8 cellular contexts compared by ENCODE assay signal in genomic region chr3:4492240-4493007, GRCh38. TPM values are rescaled to one million over a fixed set of nuclear protein-coding genes. Genes with fewer than 3 reads are reported as not detected.
A peak's percentile ranks its signal among the peaks of the same experiment; 100 is the strongest.
DNase-seq lines count a peak whose midpoint lies in the region; ATAC-seq and TF ChIP-seq lines count a peak whose summit lies in the region.

No MANE protein-coding gene starts in this region.

- TF ChIP-seq CTCF in 22Rv1 (IDR thresholded peaks at IDR 0.05), result 0 out of 2 replicates have a peak, but pooled peaks have one; percentile 14
- no peak for TF ChIP-seq CTCF in activated B cell treated with CpG ODN at 0.5 μM for 24 hours (IDR thresholded peaks at IDR 0.05)

- POLR2A ChIA-PET in activated B cell treated with CpG ODN at 0.5 μM for 24 hours (lab: Charles Lee), result interaction anchor here (0.5 to 6.2 kb wide), 34 partner anchors 12 to 1370 kb away, joined by 3 to 288 read pairs (median 4); partner anchors contain the start of genes EDEM1 and SUMF1

- ATAC-seq in GM18502 (IDR thresholded peaks at IDR 0.05; ENCODE audit: poor library complexity, unreplicated experiment), result peak; percentile 15
- peak; percentile 19 for ATAC-seq in activated B cell treated with CpG ODN at 0.5 μM for 24 hours (ENCODE audit: low read depth)
- ATAC-seq in GM19328 (IDR thresholded peaks at IDR 0.05; ENCODE audit: unreplicated experiment), result no peak

- peaks cover 30% of the 10 kb centered on the region for H3K36me3 Mint-ChIP-seq in activated B cell treated with CpG ODN at 0.5 μM for 24 hours (ENCODE audit: low read depth)

- CTCF ChIA-PET in activated B cell treated with CpG ODN at 0.5 μM for 24 hours (lab: Charles Lee), result interaction anchor here (0.8 to 3.7 kb wide), 5 partner anchors 11 to 142 kb away, joined by 3 to 14 read pairs (median 7); no protein-coding TSS in a partner anchor

- H3K27me3 Mint-ChIP-seq in activated B cell treated with CpG ODN at 0.5 μM for 24 hours, result no peaks in the 10 kb centered on the region

- H3K9me3 Mint-ChIP-seq in activated B cell treated with CpG ODN at 0.5 μM for 24 hours, result no peaks in the 10 kb centered on the region

- intact Hi-C loops in activated B cell treated with CpG ODN at 0.5 μM for 24 hours (cut with micrococcal nuclease), result loop anchor here (1.0 to 10.0 kb wide), 13 partner anchors 12 to 1366 kb away; partner anchors contain the start of genes ARL8B, EDEM1, SETMAR and SUMF1

- H3K4me1 Mint-ChIP-seq in activated B cell treated with CpG ODN at 0.5 μM for 24 hours, result peaks cover 42% of the 10 kb centered on the region

- H3K27ac Mint-ChIP-seq in activated B cell treated with CpG ODN at 0.5 μM for 24 hours, result peak overlapping the region; percentile 92

- peak overlapping the region; percentile 93 for H3K4me3 Mint-ChIP-seq in activated B cell treated with CpG ODN at 0.5 μM for 24 hours

- 0 out of 2 replicates have a peak overlapping the region, but pooled peaks have one; percentile 31 for H3K27ac ChIP-seq in 22Rv1

- DNase-seq in MV-4-11 (lab: John Stamatoyannopoulos, UW) (peak; percentile 33), activated B cell treated with CpG ODN at 0.5 μM for 24 hours (peak; percentile 33), cerebellum (ENCODE audit: low spot score) (peak; percentile 58), kidney tubule cell (ENCODE audit: low spot score) (peak; percentile 79)
- peak; percentile 37 for DNase-seq in stimulated activated CD4-positive, alpha-beta T cell treated with anti-CD3 and anti-CD28 coated beads, Interleukin-12 subunit alpha, Interleukin-12 subunit beta, amount 100 ng/mL, for 4 hours

RNA-seq across cellular contexts. Expression of gene ITPR1, which starts 0.7 kb away (rescaled TPM):
- 116 and 143 TPM in 2 replicates for total RNA-seq in activated B cell treated with CpG ODN at 0.5 μM for 24 hours
- total RNA-seq in cerebellum, result 632 TPM

RNA-seq across cellular contexts. Expression of gene SUMF1, which starts 25.4 kb away (rescaled TPM):
- total RNA-seq in activated B cell treated with CpG ODN at 0.5 μM for 24 hours (18.4 and 20.7 TPM in 2 replicates), cerebellum (28.5 TPM)
